In the genomic region with DNA sequence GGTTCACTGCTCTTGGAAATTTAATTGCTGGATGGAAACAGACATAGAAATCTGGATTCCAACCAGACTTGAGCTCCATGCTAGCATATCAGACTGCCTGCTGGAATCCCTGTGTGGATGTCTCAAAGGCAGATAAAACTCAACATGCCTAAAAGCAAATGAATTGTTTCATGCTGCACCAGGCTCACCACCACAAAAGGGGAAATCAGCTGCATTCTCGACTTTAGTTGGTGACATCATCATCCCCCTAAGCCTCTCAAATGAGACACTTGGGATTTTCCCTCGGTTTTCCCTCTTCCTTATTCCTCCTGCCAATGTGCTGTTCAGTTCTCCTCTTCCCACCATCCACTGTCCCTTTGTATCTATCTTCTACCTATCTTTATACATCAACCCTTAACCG, we compare ENCODE assay signal across 2 cellular contexts.
TF ChIP-seq lines count a peak whose summit lies in the region.

No MANE protein-coding gene starts in this region.

TF ChIP-seq in HepG2, 621 proteins besides CTCF, POLR2A, EP300 and RAD21 (continued from another document):
- TF ChIP-seq, protein P1, sequence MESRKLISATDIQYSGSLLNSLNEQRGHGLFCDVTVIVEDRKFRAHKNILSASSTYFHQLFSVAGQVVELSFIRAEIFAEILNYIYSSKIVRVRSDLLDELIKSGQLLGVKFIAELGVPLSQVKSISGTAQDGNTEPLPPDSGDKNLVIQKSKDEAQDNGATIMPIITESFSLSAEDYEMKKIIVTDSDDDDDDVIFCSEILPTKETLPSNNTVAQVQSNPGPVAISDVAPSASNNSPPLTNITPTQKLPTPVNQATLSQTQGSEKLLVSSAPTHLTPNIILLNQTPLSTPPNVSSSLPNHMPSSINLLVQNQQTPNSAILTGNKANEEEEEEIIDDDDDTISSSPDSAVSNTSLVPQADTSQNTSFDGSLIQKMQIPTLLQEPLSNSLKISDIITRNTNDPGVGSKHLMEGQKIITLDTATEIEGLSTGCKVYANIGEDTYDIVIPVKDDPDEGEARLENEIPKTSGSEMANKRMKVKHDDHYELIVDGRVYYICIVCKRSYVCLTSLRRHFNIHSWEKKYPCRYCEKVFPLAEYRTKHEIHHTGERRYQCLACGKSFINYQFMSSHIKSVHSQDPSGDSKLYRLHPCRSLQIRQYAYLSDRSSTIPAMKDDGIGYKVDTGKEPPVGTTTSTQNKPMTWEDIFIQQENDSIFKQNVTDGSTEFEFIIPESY (CRISPR knock-in tag; IDR thresholded peaks at IDR 0.05): no peak

TF ChIP-seq in GM23338, 12 proteins besides CTCF, POLR2A, EP300 and RAD21 (continued from another document):
- TF ChIP-seq, protein P2, sequence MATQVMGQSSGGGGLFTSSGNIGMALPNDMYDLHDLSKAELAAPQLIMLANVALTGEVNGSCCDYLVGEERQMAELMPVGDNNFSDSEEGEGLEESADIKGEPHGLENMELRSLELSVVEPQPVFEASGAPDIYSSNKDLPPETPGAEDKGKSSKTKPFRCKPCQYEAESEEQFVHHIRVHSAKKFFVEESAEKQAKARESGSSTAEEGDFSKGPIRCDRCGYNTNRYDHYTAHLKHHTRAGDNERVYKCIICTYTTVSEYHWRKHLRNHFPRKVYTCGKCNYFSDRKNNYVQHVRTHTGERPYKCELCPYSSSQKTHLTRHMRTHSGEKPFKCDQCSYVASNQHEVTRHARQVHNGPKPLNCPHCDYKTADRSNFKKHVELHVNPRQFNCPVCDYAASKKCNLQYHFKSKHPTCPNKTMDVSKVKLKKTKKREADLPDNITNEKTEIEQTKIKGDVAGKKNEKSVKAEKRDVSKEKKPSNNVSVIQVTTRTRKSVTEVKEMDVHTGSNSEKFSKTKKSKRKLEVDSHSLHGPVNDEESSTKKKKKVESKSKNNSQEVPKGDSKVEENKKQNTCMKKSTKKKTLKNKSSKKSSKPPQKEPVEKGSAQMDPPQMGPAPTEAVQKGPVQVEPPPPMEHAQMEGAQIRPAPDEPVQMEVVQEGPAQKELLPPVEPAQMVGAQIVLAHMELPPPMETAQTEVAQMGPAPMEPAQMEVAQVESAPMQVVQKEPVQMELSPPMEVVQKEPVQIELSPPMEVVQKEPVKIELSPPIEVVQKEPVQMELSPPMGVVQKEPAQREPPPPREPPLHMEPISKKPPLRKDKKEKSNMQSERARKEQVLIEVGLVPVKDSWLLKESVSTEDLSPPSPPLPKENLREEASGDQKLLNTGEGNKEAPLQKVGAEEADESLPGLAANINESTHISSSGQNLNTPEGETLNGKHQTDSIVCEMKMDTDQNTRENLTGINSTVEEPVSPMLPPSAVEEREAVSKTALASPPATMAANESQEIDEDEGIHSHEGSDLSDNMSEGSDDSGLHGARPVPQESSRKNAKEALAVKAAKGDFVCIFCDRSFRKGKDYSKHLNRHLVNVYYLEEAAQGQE (IDR thresholded peaks at IDR 0.05; ENCODE audit: unreplicated experiment): no peak
- TF ChIP-seq POLR2AphosphoS5 (IDR thresholded peaks at IDR 0.05; ENCODE audit: low read depth) (no peak), NANOG (IDR thresholded peaks at IDR 0.05; ENCODE audit: borderline replicate concordance) (no peak), CREB1 (CRISPR knock-in tag; IDR thresholded peaks at IDR 0.05; ENCODE audit: low read depth) (no peak), JUNB (IDR thresholded peaks at IDR 0.05; ENCODE audit: unreplicated experiment) (no peak), STAT1 (IDR thresholded peaks at IDR 0.05; ENCODE audit: unreplicated experiment) (no peak), ZNF331 (CRISPR knock-in tag; IDR thresholded peaks at IDR 0.05; ENCODE audit: low read depth) (no peak), EZH2 (IDR thresholded peaks at IDR 0.05; ENCODE audit: low read depth, unreplicated experiment) (no peak), ZNF114 (CRISPR knock-in tag; IDR thresholded peaks at IDR 0.05) (no peak)
- TF ChIP-seq, protein P3, sequence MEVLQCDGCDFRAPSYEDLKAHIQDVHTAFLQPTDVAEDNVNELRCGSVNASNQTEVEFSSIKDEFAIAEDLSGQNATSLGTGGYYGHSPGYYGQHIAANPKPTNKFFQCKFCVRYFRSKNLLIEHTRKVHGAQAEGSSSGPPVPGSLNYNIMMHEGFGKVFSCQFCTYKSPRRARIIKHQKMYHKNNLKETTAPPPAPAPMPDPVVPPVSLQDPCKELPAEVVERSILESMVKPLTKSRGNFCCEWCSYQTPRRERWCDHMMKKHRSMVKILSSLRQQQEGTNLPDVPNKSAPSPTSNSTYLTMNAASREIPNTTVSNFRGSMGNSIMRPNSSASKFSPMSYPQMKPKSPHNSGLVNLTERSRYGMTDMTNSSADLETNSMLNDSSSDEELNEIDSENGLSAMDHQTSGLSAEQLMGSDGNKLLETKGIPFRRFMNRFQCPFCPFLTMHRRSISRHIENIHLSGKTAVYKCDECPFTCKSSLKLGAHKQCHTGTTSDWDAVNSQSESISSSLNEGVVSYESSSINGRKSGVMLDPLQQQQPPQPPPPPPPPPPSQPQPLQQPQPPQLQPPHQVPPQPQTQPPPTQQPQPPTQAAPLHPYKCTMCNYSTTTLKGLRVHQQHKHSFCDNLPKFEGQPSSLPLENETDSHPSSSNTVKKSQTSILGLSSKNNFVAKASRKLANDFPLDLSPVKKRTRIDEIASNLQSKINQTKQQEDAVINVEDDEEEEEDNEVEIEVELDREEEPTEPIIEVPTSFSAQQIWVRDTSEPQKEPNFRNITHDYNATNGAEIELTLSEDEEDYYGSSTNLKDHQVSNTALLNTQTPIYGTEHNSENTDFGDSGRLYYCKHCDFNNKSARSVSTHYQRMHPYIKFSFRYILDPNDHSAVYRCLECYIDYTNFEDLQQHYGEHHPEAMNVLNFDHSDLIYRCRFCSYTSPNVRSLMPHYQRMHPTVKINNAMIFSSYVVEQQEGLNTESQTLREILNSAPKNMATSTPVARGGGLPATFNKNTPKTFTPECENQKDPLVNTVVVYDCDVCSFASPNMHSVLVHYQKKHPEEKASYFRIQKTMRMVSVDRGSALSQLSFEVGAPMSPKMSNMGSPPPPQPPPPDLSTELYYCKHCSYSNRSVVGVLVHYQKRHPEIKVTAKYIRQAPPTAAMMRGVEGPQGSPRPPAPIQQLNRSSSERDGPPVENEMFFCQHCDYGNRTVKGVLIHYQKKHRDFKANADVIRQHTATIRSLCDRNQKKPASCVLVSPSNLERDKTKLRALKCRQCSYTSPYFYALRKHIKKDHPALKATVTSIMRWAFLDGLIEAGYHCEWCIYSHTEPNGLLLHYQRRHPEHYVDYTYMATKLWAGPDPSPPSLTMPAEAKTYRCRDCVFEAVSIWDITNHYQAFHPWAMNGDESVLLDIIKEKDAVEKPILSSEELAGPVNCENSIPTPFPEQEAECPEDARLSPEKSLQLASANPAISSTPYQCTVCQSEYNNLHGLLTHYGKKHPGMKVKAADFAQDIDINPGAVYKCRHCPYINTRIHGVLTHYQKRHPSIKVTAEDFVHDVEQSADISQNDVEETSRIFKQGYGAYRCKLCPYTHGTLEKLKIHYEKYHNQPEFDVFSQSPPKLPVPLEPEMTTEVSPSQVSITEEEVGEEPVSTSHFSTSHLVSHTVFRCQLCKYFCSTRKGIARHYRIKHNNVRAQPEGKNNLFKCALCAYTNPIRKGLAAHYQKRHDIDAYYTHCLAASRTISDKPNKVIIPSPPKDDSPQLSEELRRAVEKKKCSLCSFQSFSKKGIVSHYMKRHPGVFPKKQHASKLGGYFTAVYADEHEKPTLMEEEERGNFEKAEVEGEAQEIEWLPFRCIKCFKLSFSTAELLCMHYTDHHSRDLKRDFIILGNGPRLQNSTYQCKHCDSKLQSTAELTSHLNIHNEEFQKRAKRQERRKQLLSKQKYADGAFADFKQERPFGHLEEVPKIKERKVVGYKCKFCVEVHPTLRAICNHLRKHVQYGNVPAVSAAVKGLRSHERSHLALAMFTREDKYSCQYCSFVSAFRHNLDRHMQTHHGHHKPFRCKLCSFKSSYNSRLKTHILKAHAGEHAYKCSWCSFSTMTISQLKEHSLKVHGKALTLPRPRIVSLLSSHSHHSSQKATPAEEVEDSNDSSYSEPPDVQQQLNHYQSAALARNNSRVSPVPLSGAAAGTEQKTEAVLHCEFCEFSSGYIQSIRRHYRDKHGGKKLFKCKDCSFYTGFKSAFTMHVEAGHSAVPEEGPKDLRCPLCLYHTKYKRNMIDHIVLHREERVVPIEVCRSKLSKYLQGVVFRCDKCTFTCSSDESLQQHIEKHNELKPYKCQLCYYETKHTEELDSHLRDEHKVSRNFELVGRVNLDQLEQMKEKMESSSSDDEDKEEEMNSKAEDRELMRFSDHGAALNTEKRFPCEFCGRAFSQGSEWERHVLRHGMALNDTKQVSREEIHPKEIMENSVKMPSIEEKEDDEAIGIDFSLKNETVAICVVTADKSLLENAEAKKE (CRISPR knock-in tag; IDR thresholded peaks at IDR 0.05): no peak
- TF ChIP-seq, protein P4, sequence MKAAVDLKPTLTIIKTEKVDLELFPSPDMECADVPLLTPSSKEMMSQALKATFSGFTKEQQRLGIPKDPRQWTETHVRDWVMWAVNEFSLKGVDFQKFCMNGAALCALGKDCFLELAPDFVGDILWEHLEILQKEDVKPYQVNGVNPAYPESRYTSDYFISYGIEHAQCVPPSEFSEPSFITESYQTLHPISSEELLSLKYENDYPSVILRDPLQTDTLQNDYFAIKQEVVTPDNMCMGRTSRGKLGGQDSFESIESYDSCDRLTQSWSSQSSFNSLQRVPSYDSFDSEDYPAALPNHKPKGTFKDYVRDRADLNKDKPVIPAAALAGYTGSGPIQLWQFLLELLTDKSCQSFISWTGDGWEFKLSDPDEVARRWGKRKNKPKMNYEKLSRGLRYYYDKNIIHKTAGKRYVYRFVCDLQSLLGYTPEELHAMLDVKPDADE (IDR thresholded peaks at IDR 0.05): no peak
